In genomic region chr2:74841663-74842062, GRCh38 we compare ENCODE assay signal across 17 cellular contexts. TPM values are rescaled to one million over a fixed set of nuclear protein-coding genes. Genes with fewer than 3 reads are reported as not detected.
DNase-seq lines count a peak whose midpoint lies in the region; ATAC-seq and TF ChIP-seq lines count a peak whose summit lies in the region.
"Had no signal": no experiment of that assay in that cellular context is flagged by ENCODE, and none has a peak within 500 bp of the region (broad histone marks: within the 10 kb centered on the region; RNA-seq: fewer than 3 reads in every experiment).

No MANE protein-coding gene starts in this region.

- TF ChIP-seq CTCF in Caco-2 (IDR thresholded peaks at IDR 0.05; ENCODE audit: insufficient read depth in 1 of 2, low read depth in 1 of 2, low read length in 1 of 2, severe bottlenecking in 1 of 2, unreplicated experiment in 1 of 2), result no peak
- TF ChIP-seq CTCF in colonic mucosa (IDR thresholded peaks at IDR 0.05), result no peak

- POLR2A ChIA-PET in Caco-2 (lab: Charles Lee), result no interaction called here

- no peak overlapping the region for H3K18ac ChIP-seq in trophoblast cell (ENCODE audit: low read length)

- no peaks in the 10 kb centered on the region for H3K27me3 Mint-ChIP-seq in activated naive CD4-positive, alpha-beta T cell treated with anti-CD3 and anti-CD28 coated beads for 36 hours (ENCODE audit: low read depth)
- no peaks in the 10 kb centered on the region for H3K27me3 Mint-ChIP-seq in Caco-2 (ENCODE audit: insufficient read depth, unreplicated experiment)

- peak overlapping the region; percentile 42 for H2BK12ac ChIP-seq in trophoblast cell (ENCODE audit: low read length)

- H3K27ac Mint-ChIP-seq in activated naive CD4-positive, alpha-beta T cell treated with anti-CD3 and anti-CD28 coated beads for 36 hours, result peak overlapping the region; percentile 73
- H3K27ac Mint-ChIP-seq in activated naive CD4-positive, alpha-beta T cell treated with anti-CD3 and anti-CD28 coated beads, Interleukin-2, amount 50 U/mL, for 72 hours, result peak overlapping the region in 1 of 2 donors; percentile 39
- H3K27ac Mint-ChIP-seq in Caco-2 (ENCODE audit: unreplicated experiment), result peak overlapping the region; percentile 43

- peaks cover 17% of the 10 kb centered on the region for H3K79me1 ChIP-seq in trophoblast cell (ENCODE audit: low read length)

- peak overlapping the region; percentile 81 for H2AK5ac ChIP-seq in trophoblast cell (ENCODE audit: low read length)

- H3K9me3 ChIP-seq in Caco-2, result no peaks in the 10 kb centered on the region
- no peaks in the 10 kb centered on the region for H3K9me3 ChIP-seq in colonic mucosa
- no peaks in the 10 kb centered on the region for H3K9me3 ChIP-seq in trophoblast cell (ENCODE audit: insufficient read depth, low read depth, low read length)

- H3K4me1 ChIP-seq in Caco-2 (peaks cover 63% of the 10 kb centered on the region), colonic mucosa (peaks cover 43% of the 10 kb centered on the region), trophoblast cell (ENCODE audit: control insufficient read depth in 1 of 2, insufficient read depth in 2 of 2, low read length in 2 of 2) (peaks cover 37 to 39% of the 10 kb centered on the region in 2 experiments)

- intact Hi-C loops in activated naive CD4-positive, alpha-beta T cell treated with anti-CD3 and anti-CD28 coated beads for 36 hours (cut with micrococcal nuclease), result loop anchor here (10.0 kb wide), 1 partner anchor 1607 kb away; the partner anchor contains the start of genes CCT7 and PRADC1
- intact Hi-C loops in Caco-2 (cut with micrococcal nuclease; ENCODE audit: unreplicated experiment), result no loop called here
- intact Hi-C loops in colonic mucosa (cut with DNase I), result no loop called here

- H3K14ac ChIP-seq in trophoblast cell (ENCODE audit: low read length), result no peak overlapping the region

- H3K4me2 ChIP-seq in trophoblast cell (ENCODE audit: low read length), result no peak overlapping the region

- H4K91ac ChIP-seq in trophoblast cell (ENCODE audit: low read depth, low read length), result no peak overlapping the region

- H2BK120ac ChIP-seq in trophoblast cell (ENCODE audit: insufficient read depth, low read length, poor library complexity), result no peak overlapping the region

- CTCF ChIA-PET in activated naive CD4-positive, alpha-beta T cell treated with anti-CD3 and anti-CD28 coated beads for 36 hours (lab: Charles Lee), result interaction anchor here (1.5 kb wide), 1 partner anchor 35 kb away, joined by 4 read pairs; no protein-coding TSS in a partner anchor
- CTCF ChIA-PET in Caco-2 (lab: Charles Lee), result interaction anchor here (1.0 kb wide), 1 partner anchor 9 kb away, joined by 3 read pairs; no protein-coding TSS in a partner anchor

- no peak overlapping the region for H3K23ac ChIP-seq in trophoblast cell (ENCODE audit: low read length)

- H3K4me1 Mint-ChIP-seq in activated naive CD4-positive, alpha-beta T cell treated with anti-CD3 and anti-CD28 coated beads for 36 hours (ENCODE audit: low read depth), result peaks cover 89% of the 10 kb centered on the region
- H3K4me1 Mint-ChIP-seq in Caco-2 (ENCODE audit: low read depth, unreplicated experiment), result peaks cover 69% of the 10 kb centered on the region

- no CpG with 5 or more reads among the region's 2 CpGs for WGBS in trophoblast cell (ENCODE audit: extremely low coverage, insufficient coverage, insufficient read length)

- peaks cover 13% of the 10 kb centered on the region for H3K79me2 ChIP-seq in trophoblast cell (ENCODE audit: control insufficient read depth, insufficient read depth, low read length, poor library complexity)
- H3K79me2 ChIP-seq: parathyroid adenoma had no signal

- BruUV-seq in Caco-2 (replicated peaks; lab: Mats Ljungman, UMichigan), result no TSS peak

- no peak for DNase-seq in activated naive CD4-positive, alpha-beta T cell treated with anti-CD3 and anti-CD28 coated beads for 36 hours
- DNase-seq in activated naive CD4-positive, alpha-beta T cell treated with anti-CD3 and anti-CD28 coated beads, Interleukin-2, amount 50 U/mL, for 72 hours (ENCODE audit: low spot score in 2 of 2), result no peak
- no peak for DNase-seq in Caco-2
- no peak for DNase-seq in colonic mucosa
- DNase-seq in trophoblast cell, result no peak
- DNase-seq in MV-4-11 (lab: John Stamatoyannopoulos, UW), result no peak
- no peak for DNase-seq in NCI-H774 (lab: John Stamatoyannopoulos, UW)
- DNase-seq: activated CD4-positive, alpha-beta T cell treated with anti-CD3 and anti-CD28 coated beads for 48 hours; foreskin fibroblast; GDM1; GOT3; Karpas-422; stimulated activated CD4-positive, alpha-beta T cell treated with anti-CD3 and anti-CD28 coated beads, Interleukin-12 subunit alpha, Interleukin-12 subunit beta, amount 100 ng/mL, for 4 hours; stimulated activated naive CD4-positive, alpha-beta T cell had no signal

- peaks cover 21% of the 10 kb centered on the region for H3K36me3 Mint-ChIP-seq in activated naive CD4-positive, alpha-beta T cell treated with anti-CD3 and anti-CD28 coated beads for 36 hours (ENCODE audit: low read depth)
- H3K36me3 Mint-ChIP-seq in activated naive CD4-positive, alpha-beta T cell treated with anti-CD3 and anti-CD28 coated beads, Interleukin-2, amount 50 U/mL, for 72 hours, result peaks cover 6 to 60% of the 10 kb centered on the region in 2 donors
- peaks cover 19% of the 10 kb centered on the region for H3K36me3 Mint-ChIP-seq in Caco-2 (ENCODE audit: insufficient read depth, unreplicated experiment)

- H2AFZ ChIP-seq in trophoblast cell (ENCODE audit: insufficient read depth, low read length, poor library complexity), result no peak overlapping the region
- H2AFZ ChIP-seq: parathyroid adenoma had no signal

- no peak overlapping the region for H3K4me3 Mint-ChIP-seq in activated naive CD4-positive, alpha-beta T cell treated with anti-CD3 and anti-CD28 coated beads for 36 hours
- H3K4me3 Mint-ChIP-seq in Caco-2 (ENCODE audit: unreplicated experiment), result no peak overlapping the region

- no peak overlapping the region for H4K12ac ChIP-seq in trophoblast cell (ENCODE audit: low read depth, low read length)

- peak overlapping the region; percentile 0 for H3K4ac ChIP-seq in trophoblast cell (ENCODE audit: low read depth, low read length)

- no peaks in the 10 kb centered on the region for H3K27me3 ChIP-seq in Caco-2 (replicated peaks; ENCODE audit: control insufficient read depth, insufficient read depth, low read length)
- no peaks in the 10 kb centered on the region for H3K27me3 ChIP-seq in colonic mucosa
- H3K27me3 ChIP-seq in trophoblast cell (ENCODE audit: insufficient read depth, low read length), result no peaks in the 10 kb centered on the region

- no peak overlapping the region for H3K4me3 ChIP-seq in Caco-2 (ENCODE audit: low read depth, low read length)
- H3K4me3 ChIP-seq in colonic mucosa, result no peak overlapping the region
- H3K4me3 ChIP-seq in trophoblast cell (ENCODE audit: low read depth, low read length), result no peak overlapping the region

- H2BK5ac ChIP-seq in trophoblast cell (ENCODE audit: low read depth, low read length, poor library complexity), result no peak overlapping the region

- no peak overlapping the region for H4K8ac ChIP-seq in trophoblast cell (ENCODE audit: low read depth, low read length)

- H3K36me3 ChIP-seq in Caco-2 (ENCODE audit: control insufficient read depth, insufficient read depth, low read length) (no peaks in the 10 kb centered on the region), colonic mucosa (no peaks in the 10 kb centered on the region), trophoblast cell (ENCODE audit: control insufficient read depth in 1 of 2, insufficient read depth in 2 of 2, low read length in 2 of 2) (no peaks in the 10 kb centered on the region)

- H3K9ac ChIP-seq in colonic mucosa (ENCODE audit: low read depth in 2 of 2, low read length in 2 of 2) (no peak overlapping the region), trophoblast cell (ENCODE audit: low read length) (no peak overlapping the region)
- H3K9ac ChIP-seq: parathyroid adenoma had no signal

- H3K9me3 Mint-ChIP-seq in activated naive CD4-positive, alpha-beta T cell treated with anti-CD3 and anti-CD28 coated beads for 36 hours, result no peaks in the 10 kb centered on the region
- no peaks in the 10 kb centered on the region for H3K9me3 Mint-ChIP-seq in activated naive CD4-positive, alpha-beta T cell treated with anti-CD3 and anti-CD28 coated beads, Interleukin-2, amount 50 U/mL, for 72 hours
- H3K9me3 Mint-ChIP-seq in Caco-2 (ENCODE audit: unreplicated experiment), result no peaks in the 10 kb centered on the region

- H3K27ac ChIP-seq in colonic mucosa (peak overlapping the region; percentile 8), trophoblast cell (ENCODE audit: low read depth, low read length) (no peak overlapping the region)
- H3K27ac ChIP-seq: parathyroid adenoma had no signal

- ATAC-seq in activated naive CD4-positive, alpha-beta T cell treated with anti-CD3 and anti-CD28 coated beads, Interleukin-2, amount 50 U/mL, for 72 hours, result no peak
- no peak for ATAC-seq in HG03565 (IDR thresholded peaks at IDR 0.05; ENCODE audit: unreplicated experiment)
- ATAC-seq: left lobe of liver had no signal

RNA-seq across cellular contexts. Expression of gene HK2, which starts 7.7 kb away (rescaled TPM):
- total RNA-seq in activated naive CD4-positive, alpha-beta T cell treated with anti-CD3 and anti-CD28 coated beads for 36 hours, result 10 to 100 TPM; 37.9 to 38.7 TPM
- 10 to 100 TPM; 18.5 to 84.5 TPM for total RNA-seq in activated naive CD4-positive, alpha-beta T cell treated with anti-CD3 and anti-CD28 coated beads, Interleukin-2, amount 50 U/mL, for 72 hours
- total RNA-seq in Caco-2 (2022), result 19.9 and 22.6 TPM in 2 replicates
- 100 to 1,000 TPM; 162 to 396 TPM for total RNA-seq in colonic mucosa
- polyA plus RNA-seq in trophoblast cell (2013), result 24.5 and 24.8 TPM in 2 replicates
